ENCODE assay signal across 1 cellular context in the genomic region with DNA sequence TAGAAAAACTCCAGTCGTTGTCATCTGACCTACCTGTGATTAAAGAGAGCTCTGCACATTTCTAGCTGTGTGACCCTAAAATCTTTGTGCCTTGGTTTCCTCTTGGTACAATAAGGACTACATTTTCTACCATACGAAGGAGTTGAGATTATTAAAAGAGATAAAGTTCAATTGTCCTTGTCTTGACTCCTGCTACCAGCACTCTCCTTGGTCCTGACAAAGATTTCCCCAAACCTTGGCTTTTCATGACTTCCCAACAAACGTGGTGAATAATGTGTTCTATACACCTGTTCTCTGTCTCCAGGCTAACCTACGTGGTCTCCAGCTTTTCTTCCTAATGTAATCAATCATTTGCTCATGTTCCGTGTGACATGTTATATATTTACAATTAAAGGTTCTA.
TF ChIP-seq lines count a peak whose summit lies in the region.

No MANE protein-coding gene starts in this region.

TF ChIP-seq in A549, 52 proteins besides CTCF, POLR2A, EP300 and RAD21 (continued from another document):
- TF ChIP-seq POLR2AphosphoS2 (conservative IDR thresholded peaks at IDR 0.05; ENCODE audit: low read length) = no peak
